Comparison of ENCODE assay signal across 15 cellular contexts in the genomic region with DNA sequence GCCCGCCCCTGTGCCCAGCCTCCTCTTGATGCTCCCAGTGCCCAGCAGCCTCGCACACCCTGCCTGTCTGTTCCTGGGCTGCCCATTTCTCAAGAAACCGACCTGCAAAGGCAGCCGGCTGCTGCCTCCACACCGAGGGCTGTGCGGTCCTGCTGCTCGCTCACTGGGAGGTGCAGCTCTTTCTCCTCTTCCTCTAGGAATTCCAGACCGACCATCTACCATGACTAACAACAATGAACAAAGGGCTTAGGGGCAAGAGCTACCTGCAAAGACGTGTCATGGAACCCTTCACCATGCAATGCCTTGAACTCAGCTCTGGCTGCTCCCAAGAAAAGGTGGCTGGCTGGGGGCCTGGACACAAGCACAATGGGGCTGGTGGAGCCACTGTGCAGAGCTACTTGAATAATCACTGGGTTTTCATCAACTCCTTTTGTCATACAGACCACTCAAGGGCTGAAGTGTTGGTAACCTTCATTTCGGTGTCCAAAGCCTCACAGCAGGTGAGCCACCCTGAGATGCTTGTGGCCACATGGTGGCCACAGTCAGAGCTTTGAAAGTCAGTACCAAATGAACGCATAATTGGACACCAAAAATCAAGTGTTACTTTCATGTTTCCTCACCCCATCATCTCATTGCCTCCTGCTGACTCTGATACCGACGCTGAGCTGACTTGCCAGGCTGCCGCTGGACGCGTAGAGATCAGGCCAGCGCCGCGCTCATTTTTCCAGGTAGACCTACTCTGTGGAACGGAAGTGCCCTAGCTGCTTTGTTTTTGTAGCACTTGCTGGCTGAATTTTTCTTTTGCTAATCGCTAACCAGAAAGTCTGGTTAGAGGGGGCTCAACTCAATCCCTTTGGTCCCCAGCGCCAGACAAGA. TPM values are rescaled to one million over a fixed set of nuclear protein-coding genes. Genes with fewer than 3 reads are reported as not detected.
DNase-seq lines count a peak whose midpoint lies in the region; ATAC-seq and TF ChIP-seq lines count a peak whose summit lies in the region.
"Had no signal": no experiment of that assay in that cellular context is flagged by ENCODE, and none has a peak within 500 bp of the region (broad histone marks: within the 10 kb centered on the region; RNA-seq: fewer than 3 reads in every experiment).

No MANE protein-coding gene starts in this region.

- ATAC-seq in activated T-helper 17 cell treated with anti-CD3 and anti-CD28 coated beads, Interleukin-2, amount 50 U/mL, for 72 hours (replicated peaks): no peak

- H3K4me1 ChIP-seq in BLaER1 (peaks cover 33% of the 10 kb centered on the region), neuronal stem cell (ENCODE audit: control insufficient read depth in 2 of 2, insufficient read depth in 1 of 2, low read depth in 1 of 2, low read length in 2 of 2) (peaks cover 3 to 7% of the 10 kb centered on the region in 2 donors)
- H3K4me1 ChIP-seq: HAP-1, testis had no signal

- no peaks in the 10 kb centered on the region for H3K36me3 Mint-ChIP-seq in activated T-helper 17 cell treated with anti-CD3 and anti-CD28 coated beads, Interleukin-2, amount 50 U/mL, for 72 hours (ENCODE audit: low read depth)
- H3K36me3 Mint-ChIP-seq: stimulated activated naive B cell treated with anti-CD40 and anti-IgM and Interleukin-4, amounts not matched to agents 10 μg/mL and 1 μg/mL and 100 μg/mL, for 72 hours had no signal

- H3K79me1 ChIP-seq in neuronal stem cell (ENCODE audit: low read depth, low read length): no peaks in the 10 kb centered on the region

- no CpG with 5 or more reads among the region's 22 CpGs for WGBS in neuronal stem cell (ENCODE audit: extremely low coverage in 2 of 2, insufficient read length in 2 of 2, insufficient replicate concordance in 1 of 2), 2 donors

- DNase-seq in D341Med (ENCODE audit: low spot score): peak; percentile 46
- no peak for DNase-seq in neuronal stem cell (ENCODE audit: low spot score)
- no peak for DNase-seq in NCI-H748 (lab: John Stamatoyannopoulos, UW; ENCODE audit: unreplicated experiment)
- no peak for DNase-seq in MV-4-11 (lab: John Stamatoyannopoulos, UW)
- no peak for DNase-seq in SKM-1 (lab: John Stamatoyannopoulos, UW; ENCODE audit: unreplicated experiment)
- no peak for DNase-seq in HEK293T (ENCODE audit: extremely low spot score)

- no peak overlapping the region for H3K4ac ChIP-seq in neuronal stem cell (ENCODE audit: low read length)

- H3K9me3 ChIP-seq in BLaER1 (no peaks in the 10 kb centered on the region), neuronal stem cell (replicated peaks in 1 of 2; ENCODE audit: control insufficient read depth in 2 of 2, insufficient read depth in 1 of 2, low read depth in 1 of 2, low read length in 2 of 2) (no peaks in the 10 kb centered on the region)
- H3K9me3 ChIP-seq: HAP-1, testis had no signal

- H3K36me3 ChIP-seq in BLaER1 (peaks cover 2% of the 10 kb centered on the region; the same call in 1 of the 2 replicates), neuronal stem cell (replicated peaks in 1 of 2; ENCODE audit: control insufficient read depth in 2 of 2, insufficient read depth in 2 of 2, low read length in 2 of 2) (peaks cover 3 to 49% of the 10 kb centered on the region in 2 donors)
- H3K36me3 ChIP-seq: HAP-1 had no signal

- no peaks in the 10 kb centered on the region for H3K27me3 ChIP-seq in BLaER1
- H3K27me3 ChIP-seq in neuronal stem cell (ENCODE audit: control insufficient read depth in 3 of 3, insufficient read depth in 3 of 3, low read depth in 1 of 3, low read length in 3 of 3): no peaks in the 10 kb centered on the region
- H3K27me3 ChIP-seq: cardiac muscle cell, testis had no signal

- peaks cover 9% of the 10 kb centered on the region for H3K4me1 Mint-ChIP-seq in activated T-helper 17 cell treated with anti-CD3 and anti-CD28 coated beads, Interleukin-2, amount 50 U/mL, for 72 hours

- no peak overlapping the region for H2BK15ac ChIP-seq in neuronal stem cell (ENCODE audit: low read length)

- H3K27me3 Mint-ChIP-seq in activated T-helper 17 cell treated with anti-CD3 and anti-CD28 coated beads, Interleukin-2, amount 50 U/mL, for 72 hours: no peaks in the 10 kb centered on the region
- H3K27me3 Mint-ChIP-seq: stimulated activated naive B cell treated with anti-CD40 and anti-IgM and Interleukin-4, amounts not matched to agents 10 μg/mL and 1 μg/mL and 100 μg/mL, for 72 hours had no signal

- CTCF ChIA-PET in HEK293T (lab: Yijun Ruan, JAX): interaction anchor here (0.5 to 3.9 kb wide), 29 partner anchors 8 to 537 kb away, joined by 3 to 46 read pairs (median 4); a partner anchor contains a TSS

- peak overlapping the region; percentile 16 for H3K23ac ChIP-seq in neuronal stem cell (ENCODE audit: low read depth, low read length, poor library complexity)

- H4K20me1 ChIP-seq in BLaER1: peaks cover 6% of the 10 kb centered on the region; the same call in 1 of the 2 replicates

- H3K18ac ChIP-seq in neuronal stem cell (ENCODE audit: low read length): no peak overlapping the region

- H3K4me3 Mint-ChIP-seq in activated T-helper 17 cell treated with anti-CD3 and anti-CD28 coated beads, Interleukin-2, amount 50 U/mL, for 72 hours: peak overlapping the region; percentile 33
- H3K4me3 Mint-ChIP-seq: stimulated activated naive B cell treated with anti-CD40 and anti-IgM and Interleukin-4, amounts not matched to agents 10 μg/mL and 1 μg/mL and 100 μg/mL, for 72 hours had no signal

- H3K4me3 ChIP-seq in BLaER1 (no peak overlapping the region), neuronal stem cell (ENCODE audit: low read length in 2 of 2) (no peak overlapping the region)
- H3K4me3 ChIP-seq: cardiac muscle cell, HAP-1, testis had no signal

- H4K91ac ChIP-seq in neuronal stem cell (ENCODE audit: low read depth, low read length, poor library complexity): no peak overlapping the region

- H2BK12ac ChIP-seq in neuronal stem cell (ENCODE audit: low read length): no peak overlapping the region

- H3K4me2 ChIP-seq in BLaER1 (peak overlapping the region; percentile 43), neuronal stem cell (ENCODE audit: insufficient read depth, low read length, poor library complexity, severe bottlenecking) (no peak overlapping the region)

- no peaks in the 10 kb centered on the region for H3K9me3 Mint-ChIP-seq in activated T-helper 17 cell treated with anti-CD3 and anti-CD28 coated beads, Interleukin-2, amount 50 U/mL, for 72 hours
- H3K9me3 Mint-ChIP-seq: activated CD4-positive, alpha-beta T cell treated with anti-CD3 and anti-CD28 coated beads, Interleukin-2, amount 10 ng/mL, durations not matched to agents 24 days and 14 days; stimulated activated naive B cell treated with anti-CD40 and anti-IgM and Interleukin-4, amounts not matched to agents 10 μg/mL and 1 μg/mL and 100 μg/mL, for 72 hours had no signal

- peak overlapping the region; percentile 60 for H3K27ac Mint-ChIP-seq in activated T-helper 17 cell treated with anti-CD3 and anti-CD28 coated beads, Interleukin-2, amount 50 U/mL, for 72 hours
- H3K27ac Mint-ChIP-seq: stimulated activated naive B cell treated with anti-CD40 and anti-IgM and Interleukin-4, amounts not matched to agents 10 μg/mL and 1 μg/mL and 100 μg/mL, for 72 hours had no signal

- no peak overlapping the region for H2BK120ac ChIP-seq in neuronal stem cell (ENCODE audit: low read depth, low read length)

- H2BK5ac ChIP-seq in neuronal stem cell (ENCODE audit: low read length): no peak overlapping the region

- POLR2A ChIA-PET in HEK293T (lab: Yijun Ruan, JAX): interaction anchor here (0.6 to 2.3 kb wide), 5 partner anchors 9 to 186 kb away, joined by 3 to 10 read pairs (median 4); a partner anchor contains a TSS

- no peak overlapping the region for H3K27ac ChIP-seq in BLaER1
- no peak overlapping the region for H3K27ac ChIP-seq in neuronal stem cell (replicated peaks; ENCODE audit: low read length)
- H3K27ac ChIP-seq: cardiac muscle cell, epithelial cell of prostate, testis had no signal

- H4K8ac ChIP-seq in neuronal stem cell (ENCODE audit: low read depth, low read length): no peak overlapping the region

- H3K9ac ChIP-seq in BLaER1: no peak overlapping the region
- peak overlapping the region; percentile 34 for H3K9ac ChIP-seq in neuronal stem cell (ENCODE audit: low read depth, low read length, poor library complexity)

- H3K14ac ChIP-seq in neuronal stem cell (ENCODE audit: low read length): no peak overlapping the region

- no peak overlapping the region for H2AK5ac ChIP-seq in neuronal stem cell (ENCODE audit: low read depth, low read length)

- H2AFZ ChIP-seq in neuronal stem cell (ENCODE audit: low read length): no peak overlapping the region

TF ChIP-seq in HEK293T, 16 proteins besides CTCF, POLR2A, EP300 and RAD21:
- no peak for TF ChIP-seq ZNF384 (IDR thresholded peaks at IDR 0.05)
- no peak for TF ChIP-seq LEF1 (IDR thresholded peaks at IDR 0.05; ENCODE audit: borderline replicate concordance)
- no peak for TF ChIP-seq FOXK2 (IDR thresholded peaks at IDR 0.05)
- no peak for TF ChIP-seq SUZ12 (IDR thresholded peaks at IDR 0.05)
- TF ChIP-seq FOXA1 (IDR thresholded peaks at IDR 0.05): no peak
- no peak for TF ChIP-seq HDGF (IDR thresholded peaks at IDR 0.05; ENCODE audit: borderline replicate concordance)
- TF ChIP-seq FOXM1 (IDR thresholded peaks at IDR 0.05; ENCODE audit: borderline replicate concordance): no peak
- TF ChIP-seq CTBP1 (IDR thresholded peaks at IDR 0.05; ENCODE audit: borderline replicate concordance): no peak
- no peak for TF ChIP-seq BHLHE40 (IDR thresholded peaks at IDR 0.05; ENCODE audit: borderline replicate concordance)
- no peak for TF ChIP-seq ELF4 (IDR thresholded peaks at IDR 0.05)
- TF ChIP-seq L3MBTL2 (conservative IDR thresholded peaks at IDR 0.05): no peak
TF ChIP-seq in HEK293T: peak in this region for 0.

RNA-seq across cellular contexts. Expression of a gene that starts 19.8 kb away (rescaled TPM):
- total RNA-seq in activated T-helper 17 cell treated with anti-CD3 and anti-CD28 coated beads, Interleukin-2, amount 50 U/mL, for 72 hours: 10 to 100 TPM in 1 of 2 donors, 1 to 10 TPM in 1; 6.7 to 10.8 TPM
- polyA plus RNA-seq in neuronal stem cell (2013, experiment 1 of 2): 11.7 TPM
- 12.1 TPM for polyA plus RNA-seq in neuronal stem cell (2013, experiment 2 of 2)

RNA-seq across cellular contexts. Expression of a gene that starts 50.6 kb away (rescaled TPM):
- total RNA-seq in activated T-helper 17 cell treated with anti-CD3 and anti-CD28 coated beads, Interleukin-2, amount 50 U/mL, for 72 hours: 1 to 10 TPM in 1 of 2 donors, under 1 TPM in 1; 0.61 to 1.4 TPM
- polyA plus RNA-seq in neuronal stem cell (2013, experiment 1 of 2): 0.08 TPM
- 0.04 TPM for polyA plus RNA-seq in neuronal stem cell (2013, experiment 2 of 2)
- total RNA-seq: activated CD4-positive, alpha-beta T cell treated with anti-CD3 and anti-CD28 coated beads, Interleukin-2, amount 10 ng/mL, durations not matched to agents 24 days and 14 days; HT1080 had no signal
